ENCODE assay signal across 19 cellular contexts in genomic region chr3:187906416-187906815, GRCh38.
"Had no signal": no experiment of that assay in that cellular context is flagged by ENCODE, and none has a peak within 500 bp of the region (broad histone marks: within the 10 kb centered on the region; RNA-seq: fewer than 3 reads in every experiment).

No MANE protein-coding gene starts in this region.

- H3K4me1 Mint-ChIP-seq: naive thymus-derived CD8-positive, alpha-beta T cell had no signal

- H3K4me1 ChIP-seq: testis had no signal

- H3K27ac ChIP-seq: body of pancreas, testis, VCaP had no signal

- ATAC-seq: activated CD4-positive, CD25-positive, alpha-beta regulatory T cell treated with anti-CD3 and anti-CD28 coated beads, Interleukin-2, amount 50 U/mL, for 24 hours; activated T-cell treated with anti-CD3 and anti-CD28 coated beads, Interleukin-2, amount 50 U/mL, for 72 hours; body of pancreas; naive thymus-derived CD8-positive, alpha-beta T cell; stimulated activated naive B cell treated with anti-CD40 and anti-IgM and Interleukin-4, amounts not matched to agents 10 μg/mL and 1 μg/mL and 100 μg/mL, for 72 hours had no signal

- H3K4me3 ChIP-seq: body of pancreas, lung, testis had no signal

- H3K9me3 Mint-ChIP-seq: activated CD4-positive, alpha-beta memory T cell treated with anti-CD3 and anti-CD28 coated beads, Interleukin-2, amount 10 ng/mL, durations not matched to agents 7 days and 5 days; activated naive CD4-positive, alpha-beta T cell treated with anti-CD3 and anti-CD28 coated beads for 36 hours; dendritic cell treated with granulocyte-macrophage colony-stimulating factor and Interleukin-4, amounts not matched to agents 40 ng/mL and 50 ng/mL, for 4 days; mesothelial cell of epicardium; naive thymus-derived CD8-positive, alpha-beta T cell; stimulated activated naive B cell treated with anti-CD40 and anti-IgM and Interleukin-4, amounts not matched to agents 10 μg/mL and 1 μg/mL and 100 μg/mL, for 72 hours; type B pancreatic cell had no signal

- H3K27ac Mint-ChIP-seq: activated CD4-positive, alpha-beta memory T cell treated with anti-CD3 and anti-CD28 coated beads, Interleukin-2, amount 10 ng/mL, durations not matched to agents 7 days and 5 days; activated CD4-positive, alpha-beta T cell treated with anti-CD3 and anti-CD28 coated beads, Interleukin-2, amount 10 ng/mL, durations not matched to agents 24 days and 14 days; activated naive CD4-positive, alpha-beta T cell treated with anti-CD3 and anti-CD28 coated beads for 36 hours; activated T-cell treated with anti-CD3 and anti-CD28 coated beads, Interleukin-2, amount 50 U/mL, for 72 hours; dendritic cell treated with granulocyte-macrophage colony-stimulating factor and Interleukin-4, amounts not matched to agents 40 ng/mL and 50 ng/mL, for 4 days; mesothelial cell of epicardium; naive thymus-derived CD8-positive, alpha-beta T cell; stimulated activated naive B cell treated with anti-CD40 and anti-IgM and Interleukin-4, amounts not matched to agents 10 μg/mL and 1 μg/mL and 100 μg/mL, for 72 hours; type B pancreatic cell had no signal

- H3K27me3 ChIP-seq: body of pancreas, testis had no signal

- H3K9me3 ChIP-seq: body of pancreas, testis had no signal

- H3K36me3 Mint-ChIP-seq: mesothelial cell of epicardium; naive thymus-derived CD8-positive, alpha-beta T cell; stimulated activated naive B cell treated with anti-CD40 and anti-IgM and Interleukin-4, amounts not matched to agents 10 μg/mL and 1 μg/mL and 100 μg/mL, for 72 hours; type B pancreatic cell had no signal

- H3K4me3 Mint-ChIP-seq: activated CD4-positive, alpha-beta memory T cell treated with anti-CD3 and anti-CD28 coated beads, Interleukin-2, amount 10 ng/mL, durations not matched to agents 7 days and 5 days; activated CD4-positive, alpha-beta T cell treated with anti-CD3 and anti-CD28 coated beads, Interleukin-2, amount 10 ng/mL, durations not matched to agents 24 days and 14 days; activated naive CD4-positive, alpha-beta T cell treated with anti-CD3 and anti-CD28 coated beads for 36 hours; activated T-cell treated with anti-CD3 and anti-CD28 coated beads, Interleukin-2, amount 50 U/mL, for 72 hours; dendritic cell treated with granulocyte-macrophage colony-stimulating factor and Interleukin-4, amounts not matched to agents 40 ng/mL and 50 ng/mL, for 4 days; mesothelial cell of epicardium; naive thymus-derived CD8-positive, alpha-beta T cell; stimulated activated naive B cell treated with anti-CD40 and anti-IgM and Interleukin-4, amounts not matched to agents 10 μg/mL and 1 μg/mL and 100 μg/mL, for 72 hours; type B pancreatic cell had no signal

- DNase-seq: activated CD4-positive, alpha-beta memory T cell treated with anti-CD3 and anti-CD28 coated beads, Interleukin-2, amount 10 ng/mL, durations not matched to agents 7 days and 5 days; activated CD4-positive, alpha-beta T cell treated with anti-CD3 and anti-CD28 coated beads, Interleukin-2, amount 10 ng/mL, durations not matched to agents 24 days and 14 days; activated effector memory CD4-positive, alpha-beta T cell treated with Interleukin-2 at 50 U/mL for 16 hours; activated naive CD4-positive, alpha-beta T cell treated with anti-CD3 and anti-CD28 coated beads for 36 hours; activated T-cell treated with anti-CD3 and anti-CD28 coated beads, Interleukin-2, amount 50 U/mL, for 72 hours; body of pancreas; effector CD4-positive, alpha-beta T cell; erythroblast; naive thymus-derived CD8-positive, alpha-beta T cell; stimulated activated CD4-positive, alpha-beta T cell treated with anti-CD3 and anti-CD28 coated beads, Interleukin-2, amount 100 ng/mL, for 48 hours; stimulated activated CD8-positive, alpha-beta memory T cell treated with anti-CD3 and anti-CD28 coated beads, Interleukin-4, amount 100 ng/mL, for 48 hours; stimulated activated naive B cell treated with anti-CD40 and anti-IgM and Interleukin-4, amounts not matched to agents 10 μg/mL and 1 μg/mL and 100 μg/mL, for 72 hours; testis had no signal

- H3K27me3 Mint-ChIP-seq: activated CD4-positive, alpha-beta T cell treated with anti-CD3 and anti-CD28 coated beads, Interleukin-2, amount 10 ng/mL, durations not matched to agents 24 days and 14 days; type B pancreatic cell had no signal
